In genomic region chr18:69978743-69979715, GRCh38 we compare ENCODE assay signal across 15 cellular contexts. TPM values are rescaled to one million over a fixed set of nuclear protein-coding genes. Genes with fewer than 3 reads are reported as not detected.
A peak's percentile ranks its signal among the peaks of the same experiment; 100 is the strongest.
DNase-seq lines count a peak whose midpoint lies in the region; ATAC-seq lines count a peak whose summit lies in the region.
"Had no signal": no experiment of that assay in that cellular context is flagged by ENCODE, and none has a peak within 500 bp of the region (broad histone marks: within the 10 kb centered on the region; RNA-seq: fewer than 3 reads in every experiment).

No MANE protein-coding gene starts in this region.

- no peak for DNase-seq in activated T-cell treated with anti-CD3 and anti-CD28 coated beads, Interleukin-2, amount 50 U/mL, for 72 hours
- DNase-seq in NCI-H524 treated with DMSO at 0.1 percent for 48 hours (lab: John Stamatoyannopoulos, UW): no peak
- no peak for DNase-seq in naive thymus-derived CD8-positive, alpha-beta T cell
- no peak for DNase-seq in CD4-positive, alpha-beta memory T cell
- DNase-seq in NCI-H1105 (lab: John Stamatoyannopoulos, UW): no peak
- DNase-seq: activated CD4-positive, alpha-beta T cell treated with anti-CD3 and anti-CD28 coated beads, Interleukin-2, amount 50 U/mL, for 1 hour; caudate nucleus; DMS79; foreskin melanocyte; NCI-H1092; PC-3 had no signal

- H3K27ac Mint-ChIP-seq in activated T-cell treated with anti-CD3 and anti-CD28 coated beads, Interleukin-2, amount 50 U/mL, for 72 hours: peak overlapping the region; percentile 50
- peak overlapping the region in 2 of 10 donors; percentile 46 to 81 for H3K27ac Mint-ChIP-seq in naive thymus-derived CD8-positive, alpha-beta T cell
- peak overlapping the region in 1 of 7 donors; percentile 50 for H3K27ac Mint-ChIP-seq in CD4-positive, alpha-beta memory T cell

- peak overlapping the region; percentile 8 to 77 for H3K4me3 Mint-ChIP-seq in activated T-cell treated with anti-CD3 and anti-CD28 coated beads, Interleukin-2, amount 50 U/mL, for 72 hours
- H3K4me3 Mint-ChIP-seq in naive thymus-derived CD8-positive, alpha-beta T cell: no peak overlapping the region
- H3K4me3 Mint-ChIP-seq in CD4-positive, alpha-beta memory T cell: no peak overlapping the region

- H3K36me3 Mint-ChIP-seq in activated T-cell treated with anti-CD3 and anti-CD28 coated beads, Interleukin-2, amount 50 U/mL, for 72 hours (ENCODE audit: insufficient read depth in 2 of 2): peaks cover 10 to 25% of the 10 kb centered on the region in 2 donors
- peaks cover 2 to 19% (median 16%) of the 10 kb centered on the region in 3 donors for H3K36me3 Mint-ChIP-seq in naive thymus-derived CD8-positive, alpha-beta T cell
- H3K36me3 Mint-ChIP-seq in CD4-positive, alpha-beta memory T cell: peaks cover 16 to 24% of the 10 kb centered on the region in 2 donors

- peaks cover 0 to 6% of the 10 kb centered on the region in 2 donors for H3K9me3 ChIP-seq in CD4-positive, alpha-beta memory T cell (ENCODE audit: control insufficient read depth in 1 of 2, low read length in 2 of 2)

- H3K9me3 Mint-ChIP-seq in activated T-cell treated with anti-CD3 and anti-CD28 coated beads, Interleukin-2, amount 50 U/mL, for 72 hours: peaks cover 8 to 11% of the 10 kb centered on the region in 2 donors
- peaks cover 0 to 23% (median 13%) of the 10 kb centered on the region in 9 donors for H3K9me3 Mint-ChIP-seq in naive thymus-derived CD8-positive, alpha-beta T cell
- peaks cover 2 to 24% (median 14%) of the 10 kb centered on the region in 8 donors for H3K9me3 Mint-ChIP-seq in CD4-positive, alpha-beta memory T cell

- peaks cover 56% of the 10 kb centered on the region for H3K4me1 Mint-ChIP-seq in activated T-cell treated with anti-CD3 and anti-CD28 coated beads, Interleukin-2, amount 50 U/mL, for 72 hours (ENCODE audit: low read depth)
- H3K4me1 Mint-ChIP-seq in naive thymus-derived CD8-positive, alpha-beta T cell: peaks cover 17 to 34% (median 29%) of the 10 kb centered on the region in 4 donors
- H3K4me1 Mint-ChIP-seq in CD4-positive, alpha-beta memory T cell: peaks cover 18 to 34% (median 21%) of the 10 kb centered on the region in 4 donors

- H3K4me3 ChIP-seq in CD4-positive, alpha-beta memory T cell (ENCODE audit: low read length in 2 of 2): no peak overlapping the region
- H3K4me3 ChIP-seq: smooth muscle cell had no signal

- CTCF ChIA-PET in CD4-positive, alpha-beta memory T cell (lab: Charles Lee; ENCODE audit: partially characterized antibody): no interaction called here

- H3K27ac ChIP-seq in CD4-positive, alpha-beta memory T cell (ENCODE audit: low read depth, low read length): no peak overlapping the region

- no peaks in the 10 kb centered on the region for H3K27me3 Mint-ChIP-seq in activated T-cell treated with anti-CD3 and anti-CD28 coated beads, Interleukin-2, amount 50 U/mL, for 72 hours (ENCODE audit: low read depth)
- no peaks in the 10 kb centered on the region for H3K27me3 Mint-ChIP-seq in naive thymus-derived CD8-positive, alpha-beta T cell
- no peaks in the 10 kb centered on the region for H3K27me3 Mint-ChIP-seq in CD4-positive, alpha-beta memory T cell

- no peaks in the 10 kb centered on the region for H3K36me3 ChIP-seq in CD4-positive, alpha-beta memory T cell (ENCODE audit: insufficient read depth, low read length)

- ATAC-seq in GM18502 (IDR thresholded peaks at IDR 0.05; ENCODE audit: poor library complexity, unreplicated experiment): peak; percentile 80
- ATAC-seq in GM19468 (IDR thresholded peaks at IDR 0.05; ENCODE audit: extremely low read depth, unreplicated experiment): peak; percentile 34
- ATAC-seq in HG03060 (IDR thresholded peaks at IDR 0.05; ENCODE audit: low read depth, unreplicated experiment): peak; percentile 55
- peak; percentile 83 to 89 for ATAC-seq in activated T-cell treated with anti-CD3 and anti-CD28 coated beads, Interleukin-2, amount 50 U/mL, for 72 hours (replicated peaks in 1 of 2)
- no peak for ATAC-seq in naive thymus-derived CD8-positive, alpha-beta T cell
- ATAC-seq: PC-3 had no signal

- POLR2A ChIA-PET in naive thymus-derived CD8-positive, alpha-beta T cell (lab: Charles Lee): interaction anchor here (0.7 kb wide), 1 partner anchor 260 kb away, joined by 3 read pairs; no protein-coding TSS in a partner anchor
- POLR2A ChIA-PET in CD4-positive, alpha-beta memory T cell (lab: Charles Lee; ENCODE audit: partially characterized antibody): no interaction called here

- H3K4me1 ChIP-seq in CD4-positive, alpha-beta memory T cell (ENCODE audit: insufficient read depth, low read length): peaks cover 22% of the 10 kb centered on the region

- no peaks in the 10 kb centered on the region for H3K27me3 ChIP-seq in CD4-positive, alpha-beta memory T cell (ENCODE audit: insufficient read depth, low read length)

- intact Hi-C loops in CD4-positive, alpha-beta memory T cell (cut with micrococcal nuclease): no loop called here

RNA-seq across cellular contexts. Expression of gene CD226, which starts 31.4 kb away (rescaled TPM):
- total RNA-seq in activated T-cell treated with anti-CD3 and anti-CD28 coated beads, Interleukin-2, amount 50 U/mL, for 72 hours: 10 to 100 TPM; 73.7 to 81.8 TPM
- total RNA-seq in naive thymus-derived CD8-positive, alpha-beta T cell: 10 to 100 TPM; 24.6 to 26.1 TPM
- polyA plus RNA-seq in naive thymus-derived CD8-positive, alpha-beta T cell: 10 to 100 TPM; 13.0 to 26.4 (median 15.6) TPM
- total RNA-seq in CD4-positive, alpha-beta memory T cell: 10 to 100 TPM; 94.6 to 95.7 TPM
- polyA plus RNA-seq in CD4-positive, alpha-beta memory T cell: 10 to 100 TPM; 67.2 to 73.1 TPM

Comparison
In these comparisons a context has a peak if more than half of its experiments do, and no peak if none do; other contexts are left out.
1. ATAC-seq: peak in GM18502 (single experiment), GM19468 (single experiment), HG03060 (single experiment) and activated T-cell treated with anti-CD3 and anti-CD28 coated beads, Interleukin-2, amount 50 U/mL, for 72 hours (2 of 2); none in naive thymus-derived CD8-positive, alpha-beta T cell (0 of 2).
2. H3K4me3 Mint-ChIP-seq: peak in activated T-cell treated with anti-CD3 and anti-CD28 coated beads, Interleukin-2, amount 50 U/mL, for 72 hours (2 of 2); none in naive thymus-derived CD8-positive, alpha-beta T cell (0 of 10) and CD4-positive, alpha-beta memory T cell (0 of 8).